ENCODE assay signal across 28 cellular contexts in genomic region chr2:48017136-48017535, GRCh38.
"Had no signal": no experiment of that assay in that cellular context is flagged by ENCODE, and none has a peak within 500 bp of the region (broad histone marks: within the 10 kb centered on the region; RNA-seq: fewer than 3 reads in every experiment).

No MANE protein-coding gene starts in this region.

- H3K79me2 ChIP-seq: parathyroid adenoma had no signal

- H3K36me3 ChIP-seq: neural progenitor cell, ovary, spleen, suprapubic skin, tibial artery, transverse colon, upper lobe of left lung, vagina had no signal

- DNase-seq: natural killer cell; occipital lobe; ovary; psoas muscle; right cardiac atrium; spleen; stimulated activated CD4-positive, alpha-beta T cell treated with anti-CD3 and anti-CD28 coated beads, Interleukin-12 subunit alpha, Interleukin-12 subunit beta, amount 100 ng/mL, for 4 hours; stimulated activated CD4-positive, alpha-beta T cell treated with anti-CD3 and anti-CD28 coated beads, Interleukin-1b, Interleukin-23, amount 100 ng/mL, for 48 hours; stimulated activated CD4-positive, alpha-beta T cell treated with anti-CD3 and anti-CD28 coated beads, Interleukin-4, amount 100 ng/mL, for 1 hour; stimulated activated CD4-positive, alpha-beta T cell treated with anti-CD3 and anti-CD28 coated beads, Interleukin-4, amount 100 ng/mL, for 4 hours; stimulated activated CD8-positive, alpha-beta memory T cell treated with anti-CD3 and anti-CD28 coated beads, Interleukin-4, amount 100 ng/mL, for 48 hours; stimulated activated naive CD8-positive, alpha-beta T cell treated with anti-CD3 and anti-CD28 coated beads, Interleukin-15, amount 100 ng/mL, for 72 hours; stimulated activated naive CD8-positive, alpha-beta T cell treated with anti-CD3 and anti-CD28 coated beads, Interleukin-15, Interleukin-2, amounts not matched to agents 100 U/mL and 50 U/mL, for 24 hours; substantia nigra; testis; tibial artery; transverse colon; upper lobe of left lung had no signal

- H3K4me3 ChIP-seq: neural progenitor cell, ovary, psoas muscle, skin epidermis, smooth muscle cell, spleen, suprapubic skin, testis, tibial artery, transverse colon, upper lobe of left lung, vagina had no signal

- H3K27ac ChIP-seq: neural progenitor cell, ovary, parathyroid adenoma, psoas muscle, skin epidermis, spleen, suprapubic skin, testis, tibial artery, transverse colon, upper lobe of left lung, vagina had no signal

- H3K4me2 ChIP-seq: neural progenitor cell, smooth muscle cell had no signal

- ATAC-seq: naive thymus-derived CD4-positive, alpha-beta T cell; natural killer cell; psoas muscle; right cardiac atrium; sciatic nerve; stimulated activated memory B cell treated with anti-CD40 and anti-IgM and Interleukin-4, amounts not matched to agents 10 μg/mL and 1 μg/mL and 100 μg/mL, for 72 hours; stimulated activated naive CD8-positive, alpha-beta T cell treated with anti-CD3 and anti-CD28 coated beads, Interleukin-15, amount 100 ng/mL, for 72 hours; stimulated activated naive CD8-positive, alpha-beta T cell treated with anti-CD3 and anti-CD28 coated beads, Interleukin-15, Interleukin-2, amounts not matched to agents 100 U/mL and 50 U/mL, for 24 hours had no signal

- H3K9me3 ChIP-seq: ovary, psoas muscle, suprapubic skin, testis, transverse colon, vagina had no signal

- H2AFZ ChIP-seq: neural progenitor cell, parathyroid adenoma had no signal

- H3K4me1 ChIP-seq: parathyroid adenoma, psoas muscle, spleen, suprapubic skin, testis, tibial artery, transverse colon, upper lobe of left lung, vagina had no signal

- FAIRE-seq: urothelium cell line had no signal

- H3K9ac ChIP-seq: neural progenitor cell, parathyroid adenoma had no signal

- H3K27me3 ChIP-seq: neural progenitor cell, ovary, spleen, suprapubic skin, testis, tibial artery, transverse colon, upper lobe of left lung, vagina had no signal
